ENCODE assay signal across 17 cellular contexts in the genomic region with DNA sequence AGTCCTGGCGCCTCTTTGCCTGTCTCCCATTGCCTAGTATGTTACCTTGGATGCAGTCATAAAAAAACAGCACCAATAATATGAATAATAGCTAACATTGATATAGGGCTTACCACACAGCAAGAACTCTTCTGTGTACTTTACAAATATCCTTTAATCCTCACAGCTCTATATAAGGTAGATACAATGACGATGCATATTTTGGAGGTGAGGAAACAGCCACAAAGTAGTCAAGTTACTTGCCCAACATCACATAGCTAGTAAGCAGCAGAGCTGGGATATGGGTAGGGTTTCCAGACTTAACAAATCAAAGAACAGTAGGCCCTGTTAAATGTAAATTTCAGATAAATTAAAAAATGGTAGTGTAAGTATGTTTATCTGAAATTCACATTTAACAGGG.
A peak's percentile ranks its signal among the peaks of the same experiment; 100 is the strongest.
DNase-seq lines count a peak whose midpoint lies in the region; ATAC-seq and TF ChIP-seq lines count a peak whose summit lies in the region.
"Had no signal": no experiment of that assay in that cellular context is flagged by ENCODE, and none has a peak within 500 bp of the region (broad histone marks: within the 10 kb centered on the region; RNA-seq: fewer than 3 reads in every experiment).

No MANE protein-coding gene starts in this region.

- TF ChIP-seq CTCF in NB4 (IDR thresholded peaks at IDR 0.05; ENCODE audit: low read depth, low read length): no peak
- no peak for TF ChIP-seq CTCF in choroid plexus epithelial cell (conservative IDR thresholded peaks at IDR 0.05; ENCODE audit: low read depth, low read length)
- no peak for TF ChIP-seq CTCF in gastrocnemius medialis (IDR thresholded peaks at IDR 0.05 in 4 of 5, conservative IDR thresholded peaks at IDR 0.05 in 1 of 5)
- no peak for TF ChIP-seq CTCF in vagina (IDR thresholded peaks at IDR 0.05)

- H3K4me3 ChIP-seq in NB4 (ENCODE audit: low read depth, low read length): no peak overlapping the region
- no peak overlapping the region for H3K4me3 ChIP-seq in choroid plexus epithelial cell (ENCODE audit: low read depth, low read length)
- no peak overlapping the region for H3K4me3 ChIP-seq in gastrocnemius medialis
- H3K4me3 ChIP-seq in vagina: no peak overlapping the region
- H3K4me3 ChIP-seq: cardiac muscle cell, SK-N-MC, uterus had no signal

- H3K4me1 ChIP-seq in gastrocnemius medialis (peaks cover 0 to 5% of the 10 kb centered on the region in 2 donors), vagina (peaks cover 4% of the 10 kb centered on the region)
- H3K4me1 ChIP-seq: uterus had no signal

- ATAC-seq in gastrocnemius medialis (peak; percentile 35 to 75), HG02973 (IDR thresholded peaks at IDR 0.05; ENCODE audit: unreplicated experiment) (no peak), HG02798 (IDR thresholded peaks at IDR 0.05; ENCODE audit: poor library complexity, unreplicated experiment) (no peak)
- ATAC-seq: activated CD8-positive, alpha-beta T cell treated with anti-CD3 and anti-CD28 coated beads for 36 hours had no signal

- in situ Hi-C loops in gastrocnemius medialis (cut with MboI; ENCODE audit: low sequenced_read_pairs in 4 of 4): loop anchor here in 3 of 4 donors (10.0 to 25.0 kb wide), 3 partner anchors 169 to 347 kb away; a partner anchor contains a TSS

- intact Hi-C loops in gastrocnemius medialis (cut with DNase I; ENCODE audit: low total_unique reads) (loop anchor here (5.0 kb wide), 1 partner anchor 562 kb away; no protein-coding TSS in a partner anchor), vagina (cut with DNase I) (loop anchor here (5.0 kb wide), 1 partner anchor 172 kb away; no protein-coding TSS in a partner anchor)

- no peak overlapping the region for H3K27ac ChIP-seq in gastrocnemius medialis
- H3K27ac ChIP-seq in vagina: no peak overlapping the region
- H3K27ac ChIP-seq: cardiac muscle cell, KMS-11, SK-N-MC, uterus had no signal

- TF ChIP-seq POLR2A in NB4 (IDR thresholded peaks at IDR 0.05; ENCODE audit: extremely low read depth, insufficient read length) (no peak), gastrocnemius medialis (IDR thresholded peaks at IDR 0.05) (no peak), vagina (IDR thresholded peaks at IDR 0.05) (no peak)

- peak; percentile 36 for DNase-seq in ELR (ENCODE audit: low read depth)
- peak; percentile 39 for DNase-seq in NB4 (ENCODE audit: low read depth)
- peak; percentile 72 for DNase-seq in choroid plexus epithelial cell (ENCODE audit: low read depth)
- DNase-seq in gastrocnemius medialis: no peak
- DNase-seq in vagina (ENCODE audit: extremely low spot score in 2 of 2): no peak
- DNase-seq: activated CD8-positive, alpha-beta T cell treated with anti-CD3 and anti-CD28 coated beads for 36 hours; hippocampal formation; naive B cell; NCI-H2029 treated with DMSO at 0.1 percent for 48 hours; stimulated activated CD4-positive, alpha-beta T cell treated with anti-CD3 and anti-CD28 coated beads, Interleukin-4, amount 100 ng/mL, for 4 hours; stimulated activated naive CD4-positive, alpha-beta T cell treated with Interleukin-2 at 50 U/mL for 16 hours; uterus had no signal

- no peaks in the 10 kb centered on the region for H3K27me3 ChIP-seq in gastrocnemius medialis
- H3K27me3 ChIP-seq in vagina: no peaks in the 10 kb centered on the region
- H3K27me3 ChIP-seq: uterus had no signal

- H3K36me3 ChIP-seq in gastrocnemius medialis (no peaks in the 10 kb centered on the region), vagina (no peaks in the 10 kb centered on the region)
- H3K36me3 ChIP-seq: cardiac muscle cell, uterus had no signal

- H3K9me3 ChIP-seq in gastrocnemius medialis (no peaks in the 10 kb centered on the region), vagina (no peaks in the 10 kb centered on the region)
- H3K9me3 ChIP-seq: uterus had no signal

Comparison
In these comparisons a context has a peak if more than half of its experiments do, and no peak if none do; other contexts are left out.
1. DNase-seq: peak in ELR (single experiment), NB4 (single experiment) and choroid plexus epithelial cell (single experiment); none in gastrocnemius medialis (0 of 2) and vagina (0 of 2).
2. ATAC-seq: peak in gastrocnemius medialis (2 of 2); none in HG02973 (single experiment) and HG02798 (single experiment).